In the genomic region with DNA sequence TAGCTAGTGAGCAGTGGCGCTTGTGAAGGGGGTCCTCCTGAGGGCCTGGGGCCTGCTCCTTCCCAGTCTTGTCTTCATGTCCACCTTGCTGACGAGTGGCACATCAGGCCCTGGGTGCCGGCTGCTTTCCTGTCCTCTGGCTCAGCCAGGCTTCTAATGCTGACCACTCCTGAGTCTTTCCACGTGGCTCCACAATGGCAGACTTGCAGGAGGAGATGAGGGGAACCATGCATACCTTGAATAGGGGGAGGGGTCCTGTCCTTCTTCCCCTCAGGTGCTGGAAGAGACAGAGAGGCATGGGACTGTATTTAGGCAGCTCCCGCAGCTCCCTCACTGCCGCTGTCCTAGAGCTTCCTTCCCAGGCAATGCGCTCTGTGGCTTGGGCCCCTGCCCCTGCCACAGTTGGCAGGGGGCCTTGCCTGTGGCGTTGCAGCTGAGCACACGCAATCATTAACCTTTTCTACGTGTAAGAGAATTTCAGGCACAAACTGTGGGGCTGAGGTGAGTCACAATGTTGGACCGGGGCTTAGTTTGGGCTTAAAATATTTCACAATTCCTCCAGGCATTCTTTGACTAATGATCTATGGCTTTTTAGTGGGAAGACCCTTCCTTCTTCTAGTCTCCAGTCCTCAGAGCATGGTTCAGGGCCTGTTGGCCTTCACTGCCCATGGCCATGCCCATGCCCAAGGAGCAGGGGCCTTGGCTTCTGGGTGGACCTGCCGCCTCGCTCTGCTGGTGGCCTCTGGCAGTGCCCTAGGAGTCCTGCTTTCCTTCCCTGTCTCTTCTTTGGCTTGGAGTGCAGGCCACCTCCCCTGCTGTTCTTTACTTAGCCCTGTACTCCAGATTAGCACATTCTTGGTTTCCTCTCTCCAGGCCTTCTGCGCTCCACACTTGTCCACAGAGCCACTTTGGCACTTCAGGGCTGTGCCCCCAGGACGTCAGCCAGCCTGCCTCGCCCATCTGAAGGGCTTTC, we compare ENCODE assay signal across 12 cellular contexts. TPM values are rescaled to one million over a fixed set of nuclear protein-coding genes. Genes with fewer than 3 reads are reported as not detected.
DNase-seq lines count a peak whose midpoint lies in the region; ATAC-seq, FAIRE-seq and TF ChIP-seq lines count a peak whose summit lies in the region.
"Had no signal": no experiment of that assay in that cellular context is flagged by ENCODE, and none has a peak within 500 bp of the region (broad histone marks: within the 10 kb centered on the region; RNA-seq: fewer than 3 reads in every experiment).

No MANE protein-coding gene starts in this region.

- no peaks in the 10 kb centered on the region for H3K9me3 Mint-ChIP-seq in activated CD8-positive, alpha-beta memory T cell treated with anti-CD3 and anti-CD28 coated beads, Interleukin-2, amount 10 ng/mL, durations not matched to agents 7 days and 5 days (ENCODE audit: low read depth)
- H3K9me3 Mint-ChIP-seq: stimulated activated naive CD8-positive, alpha-beta T cell treated with anti-CD3 and anti-CD28 coated beads, Interleukin-15, Interleukin-2, amounts not matched to agents 100 ng/mL and 50 ng/mL, for 24 hours had no signal

- H3K4me3 ChIP-seq in body of pancreas (no peak overlapping the region), tibial artery (no peak overlapping the region)

- peak; percentile 81 for ATAC-seq in body of pancreas
- no peak for ATAC-seq in activated CD8-positive, alpha-beta memory T cell treated with anti-CD3 and anti-CD28 coated beads, Interleukin-2, amount 10 ng/mL, durations not matched to agents 7 days and 5 days

- H3K27ac Mint-ChIP-seq in activated CD8-positive, alpha-beta memory T cell treated with anti-CD3 and anti-CD28 coated beads, Interleukin-2, amount 10 ng/mL, durations not matched to agents 7 days and 5 days: no peak overlapping the region
- H3K27ac Mint-ChIP-seq: stimulated activated naive CD8-positive, alpha-beta T cell treated with anti-CD3 and anti-CD28 coated beads, Interleukin-15, Interleukin-2, amounts not matched to agents 100 ng/mL and 50 ng/mL, for 24 hours had no signal

- WGBS in body of pancreas, 2 donors: 45 to 72% methylated on average over 13 to 16 of the region's 16 CpGs

- peak; percentile 41 for DNase-seq in SKM-1 (lab: John Stamatoyannopoulos, UW; ENCODE audit: unreplicated experiment)
- DNase-seq in SKM-1 treated with dmso at 0.1 percent for 144 hours (lab: John Stamatoyannopoulos, UW; ENCODE audit: unreplicated experiment): no peak
- DNase-seq in body of pancreas: peak; percentile 47 to 71 (median 66)
- DNase-seq in kidney glomerular epithelial cell (lab: John Stamatoyannopoulos, UW): peak; percentile 54
- peak; percentile 53 to 81 for DNase-seq in tibial artery
- DNase-seq in activated CD8-positive, alpha-beta memory T cell treated with anti-CD3 and anti-CD28 coated beads, Interleukin-2, amount 10 ng/mL, durations not matched to agents 7 days and 5 days: no peak
- DNase-seq in D721Med (ENCODE audit: insufficient read length, low spot score): no peak
- DNase-seq in RPMI8226: no peak
- DNase-seq: NCI-H2081 treated with DMSO at 0.1 percent for 48 hours had no signal

- H3K9me3 ChIP-seq in body of pancreas (no peaks in the 10 kb centered on the region), tibial artery (no peaks in the 10 kb centered on the region)

- H3K36me3 ChIP-seq in body of pancreas (replicated peaks in 1 of 2; ENCODE audit: insufficient read depth in 1 of 2, low read depth in 2 of 2) (no peaks in the 10 kb centered on the region), tibial artery (peaks cover 0 to 4% (median 0%) of the 10 kb centered on the region in 3 donors)

- TF ChIP-seq POLR2A in body of pancreas (IDR thresholded peaks at IDR 0.05): no peak

- H3K27me3 Mint-ChIP-seq in activated CD8-positive, alpha-beta memory T cell treated with anti-CD3 and anti-CD28 coated beads, Interleukin-2, amount 10 ng/mL, durations not matched to agents 7 days and 5 days: no peaks in the 10 kb centered on the region
- H3K27me3 Mint-ChIP-seq: stimulated activated naive CD8-positive, alpha-beta T cell treated with anti-CD3 and anti-CD28 coated beads, Interleukin-15, Interleukin-2, amounts not matched to agents 100 ng/mL and 50 ng/mL, for 24 hours had no signal

- no peak overlapping the region for H3K4me3 Mint-ChIP-seq in activated CD8-positive, alpha-beta memory T cell treated with anti-CD3 and anti-CD28 coated beads, Interleukin-2, amount 10 ng/mL, durations not matched to agents 7 days and 5 days
- H3K4me3 Mint-ChIP-seq: stimulated activated naive CD8-positive, alpha-beta T cell treated with anti-CD3 and anti-CD28 coated beads, Interleukin-15, Interleukin-2, amounts not matched to agents 100 ng/mL and 50 ng/mL, for 24 hours had no signal

- H3K27me3 ChIP-seq in body of pancreas (no peaks in the 10 kb centered on the region), tibial artery (no peaks in the 10 kb centered on the region)

- H3K4me1 ChIP-seq in body of pancreas (peaks cover 59% of the 10 kb centered on the region), tibial artery (peaks cover 0 to 94% (median 61%) of the 10 kb centered on the region in 4 donors)

- peaks cover under 1% of the 10 kb centered on the region for H3K36me3 Mint-ChIP-seq in activated CD8-positive, alpha-beta memory T cell treated with anti-CD3 and anti-CD28 coated beads, Interleukin-2, amount 10 ng/mL, durations not matched to agents 7 days and 5 days

- intact Hi-C loops in body of pancreas (cut with DNase I) (no loop called here), tibial artery (cut with DNase I; ENCODE audit: low total_unique reads) (no loop called here)

- FAIRE-seq in D721Med (lab: Jason Lieb, UNC): no peak
- FAIRE-seq: A204.1, islet of Langerhans had no signal

- CTCF ChIA-PET in activated CD8-positive, alpha-beta memory T cell treated with anti-CD3 and anti-CD28 coated beads, Interleukin-2, amount 10 ng/mL, durations not matched to agents 7 days and 5 days (lab: Charles Lee): interaction anchor here (0.9 to 21.9 kb wide), 14 partner anchors 9 to 258 kb away, joined by 3 to 488 read pairs (median 10); no protein-coding TSS in a partner anchor

- peak overlapping the region; percentile 55 to 82 (median 75) for H3K27ac ChIP-seq in body of pancreas
- peak overlapping the region; percentile 64 to 69 for H3K27ac ChIP-seq in tibial artery

- TF ChIP-seq CTCF in body of pancreas (IDR thresholded peaks at IDR 0.05) (peak in 3 of 7 experiments; percentile 19 to 26 (median 22)), tibial artery (IDR thresholded peaks at IDR 0.05) (peak in 1 of 2 experiments; percentile 31), D721Med (IDR thresholded peaks at IDR 0.05; ENCODE audit: insufficient read depth, missing control alignments) (no peak)

- peaks cover 55% of the 10 kb centered on the region for H3K4me1 Mint-ChIP-seq in activated CD8-positive, alpha-beta memory T cell treated with anti-CD3 and anti-CD28 coated beads, Interleukin-2, amount 10 ng/mL, durations not matched to agents 7 days and 5 days

RNA-seq across cellular contexts. Expression of a gene that starts 39.1 kb away (rescaled TPM):
- total RNA-seq in body of pancreas: 10 to 100 TPM; 29.1 to 46.5 TPM
- 10 to 100 TPM; 85.7 to 93.8 TPM for total RNA-seq in activated CD8-positive, alpha-beta memory T cell treated with anti-CD3 and anti-CD28 coated beads, Interleukin-2, amount 10 ng/mL, durations not matched to agents 7 days and 5 days

RNA-seq across cellular contexts. Expression of a gene that starts 46.8 kb away (rescaled TPM):
- total RNA-seq in body of pancreas: not detected
- not detected for total RNA-seq in activated CD8-positive, alpha-beta memory T cell treated with anti-CD3 and anti-CD28 coated beads, Interleukin-2, amount 10 ng/mL, durations not matched to agents 7 days and 5 days

RNA-seq across cellular contexts. Expression of a gene that starts 48.5 kb away (rescaled TPM):
- 1 to 10 TPM in 1 of 2 donors, not detected in 1; 1.0 TPM for total RNA-seq in body of pancreas
- not detected for total RNA-seq in activated CD8-positive, alpha-beta memory T cell treated with anti-CD3 and anti-CD28 coated beads, Interleukin-2, amount 10 ng/mL, durations not matched to agents 7 days and 5 days

Comparison
In these comparisons a context has a peak if more than half of its experiments do, and no peak if none do; other contexts are left out.
1. DNase-seq: peak in SKM-1 (single experiment), body of pancreas (4 of 4), kidney glomerular epithelial cell (single experiment) and tibial artery (2 of 2); none in SKM-1 treated with dmso at 0.1 percent for 144 hours (single experiment), activated CD8-positive, alpha-beta memory T cell treated with anti-CD3 and anti-CD28 coated beads, Interleukin-2, amount 10 ng/mL, durations not matched to agents 7 days and 5 days (single experiment), D721Med (single experiment) and RPMI8226 (single experiment).